ENCODE assay signal across 1 cellular context in genomic region chr9:109499631-109500120, GRCh38.
TF ChIP-seq lines count a peak whose summit lies in the region.

No MANE protein-coding gene starts in this region.

TF ChIP-seq in K562, 482 proteins besides CTCF, POLR2A, EP300 and RAD21 (continued from another document):
- TF ChIP-seq MLLT1 (IDR thresholded peaks at IDR 0.05), result no peak
- no peak for TF ChIP-seq ILK (tag; IDR thresholded peaks at IDR 0.05; ENCODE audit: borderline replicate concordance, low read depth)
- no peak for TF ChIP-seq LCOR (CRISPR knock-in tag; IDR thresholded peaks at IDR 0.05)
- TF ChIP-seq MCM3 (IDR thresholded peaks at IDR 0.05), result no peak
- TF ChIP-seq MED1 (CRISPR knock-in tag; IDR thresholded peaks at IDR 0.05; ENCODE audit: borderline replicate concordance), result no peak
